ENCODE assay signal across 14 cellular contexts in the genomic region with DNA sequence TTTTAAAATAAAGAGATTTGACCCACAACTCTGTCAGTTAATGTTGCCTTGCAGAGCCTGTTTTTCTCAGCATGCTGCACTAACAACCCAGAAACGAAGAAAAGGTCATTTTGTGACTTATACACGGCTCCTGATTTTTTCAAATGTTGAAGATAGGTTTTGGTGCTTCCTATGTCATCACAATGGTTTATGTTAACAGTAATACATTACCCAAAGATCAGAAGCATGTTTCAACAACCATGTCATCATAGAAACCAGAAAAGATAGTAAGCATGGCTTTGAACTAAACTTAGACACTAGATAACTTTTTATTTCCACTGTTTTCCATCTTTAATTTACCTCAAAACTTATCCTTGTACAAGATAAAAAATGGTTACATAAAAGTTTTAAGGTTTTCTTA. TPM values are rescaled to one million over a fixed set of nuclear protein-coding genes. Genes with fewer than 3 reads are reported as not detected.
A peak's percentile ranks its signal among the peaks of the same experiment; 100 is the strongest.
DNase-seq lines count a peak whose midpoint lies in the region; ATAC-seq and TF ChIP-seq lines count a peak whose summit lies in the region.
"Had no signal": no experiment of that assay in that cellular context is flagged by ENCODE, and none has a peak within 500 bp of the region (broad histone marks: within the 10 kb centered on the region; RNA-seq: fewer than 3 reads in every experiment).

No MANE protein-coding gene starts in this region.

- H3K27me3 ChIP-seq in Caco-2 (replicated peaks; ENCODE audit: control insufficient read depth, insufficient read depth, low read length) (no peaks in the 10 kb centered on the region), gastroesophageal sphincter (no peaks in the 10 kb centered on the region)
- H3K27me3 ChIP-seq: brain microvascular endothelial cell, testis had no signal

- H3K4me3 Mint-ChIP-seq in Caco-2 (ENCODE audit: unreplicated experiment) (peak overlapping the region; percentile 34), progenitor cell of endocrine pancreas (ENCODE audit: low read depth) (no peak overlapping the region)

- intact Hi-C loops in Caco-2 (cut with micrococcal nuclease; ENCODE audit: unreplicated experiment): no loop called here

- peak overlapping the region in 3 of 4 donors; percentile 39 to 57 (median 39) for H3K27ac ChIP-seq in gastroesophageal sphincter
- H3K27ac ChIP-seq: brain microvascular endothelial cell, testis had no signal

- peaks cover 33% of the 10 kb centered on the region for H3K4me1 Mint-ChIP-seq in Caco-2 (ENCODE audit: low read depth, unreplicated experiment)
- peaks cover 24% of the 10 kb centered on the region for H3K4me1 Mint-ChIP-seq in progenitor cell of endocrine pancreas (ENCODE audit: low read depth)

- WGBS in gastroesophageal sphincter (ENCODE audit: low coverage in 1 of 2), 2 donors: 5 to 15% methylated on average over 2 of the region's 2 CpGs

- H3K27me3 Mint-ChIP-seq in Caco-2 (ENCODE audit: insufficient read depth, unreplicated experiment) (no peaks in the 10 kb centered on the region), progenitor cell of endocrine pancreas (no peaks in the 10 kb centered on the region)

- ATAC-seq in gastroesophageal sphincter (no peak), GM19395 (IDR thresholded peaks at IDR 0.05; ENCODE audit: unreplicated experiment) (no peak)

- H3K4me1 ChIP-seq in Caco-2: peaks cover 44% of the 10 kb centered on the region
- peaks cover 0 to 71% (median 17%) of the 10 kb centered on the region in 3 donors for H3K4me1 ChIP-seq in gastroesophageal sphincter

- H3K4me3 ChIP-seq in Caco-2 (ENCODE audit: low read depth, low read length) (no peak overlapping the region), gastroesophageal sphincter (no peak overlapping the region)
- H3K4me3 ChIP-seq: testis had no signal

- no peak for DNase-seq in Caco-2
- peak; percentile 64 for DNase-seq in amniotic epithelial cell (ENCODE audit: low read depth)
- DNase-seq in progenitor cell of endocrine pancreas (ENCODE audit: low spot score, unreplicated experiment): no peak
- DNase-seq in DMS79 treated with DMSO at 0.1 percent for 48 hours (lab: John Stamatoyannopoulos, UW): no peak
- no peak for DNase-seq in NCI-H774 (lab: John Stamatoyannopoulos, UW)
- DNase-seq in UCSD-AML1 (lab: John Stamatoyannopoulos, UW; ENCODE audit: unreplicated experiment): no peak
- DNase-seq: activated gamma-delta T cell; brain microvascular endothelial cell; MV-4-11; NK-92 treated with Interleukin-12 subunit alpha and Interleukin-12 subunit beta, amount 100 ng/mL, for 24 hours; stimulated activated CD4-positive, alpha-beta T cell treated with anti-CD3 and anti-CD28 coated beads, Interleukin-12 subunit alpha, Interleukin-12 subunit beta, amount 100 ng/mL, for 4 hours; testis had no signal

- POLR2A ChIA-PET in Caco-2 (lab: Charles Lee): no interaction called here

- H3K9me3 ChIP-seq in Caco-2 (no peaks in the 10 kb centered on the region), gastroesophageal sphincter (no peaks in the 10 kb centered on the region)
- H3K9me3 ChIP-seq: testis had no signal

- TF ChIP-seq CTCF in Caco-2 (IDR thresholded peaks at IDR 0.05; ENCODE audit: insufficient read depth in 1 of 2, low read depth in 1 of 2, low read length in 1 of 2, severe bottlenecking in 1 of 2, unreplicated experiment in 1 of 2) (no peak), gastroesophageal sphincter (IDR thresholded peaks at IDR 0.05) (no peak), progenitor cell of endocrine pancreas (IDR thresholded peaks at IDR 0.05; ENCODE audit: unreplicated experiment) (no peak)

- TF ChIP-seq POLR2A in gastroesophageal sphincter (IDR thresholded peaks at IDR 0.05): no peak

- H3K9me3 Mint-ChIP-seq in Caco-2 (ENCODE audit: unreplicated experiment) (no peaks in the 10 kb centered on the region), progenitor cell of endocrine pancreas (ENCODE audit: low read depth) (no peaks in the 10 kb centered on the region)

- CTCF ChIA-PET in Caco-2 (lab: Charles Lee): no interaction called here

- H3K27ac Mint-ChIP-seq in Caco-2 (ENCODE audit: unreplicated experiment) (peak overlapping the region; percentile 52), progenitor cell of endocrine pancreas (peak overlapping the region; percentile 62)

- H3K36me3 ChIP-seq in Caco-2 (ENCODE audit: control insufficient read depth, insufficient read depth, low read length) (no peaks in the 10 kb centered on the region; the same call in 1 of the 2 replicates), gastroesophageal sphincter (no peaks in the 10 kb centered on the region)
- H3K36me3 ChIP-seq: brain microvascular endothelial cell had no signal

- TF ChIP-seq EP300 in gastroesophageal sphincter (IDR thresholded peaks at IDR 0.05): no peak

- H3K36me3 Mint-ChIP-seq in Caco-2 (ENCODE audit: insufficient read depth, unreplicated experiment) (peaks cover 1% of the 10 kb centered on the region), progenitor cell of endocrine pancreas (ENCODE audit: insufficient read depth) (peaks cover 1% of the 10 kb centered on the region)

- BruUV-seq in Caco-2 (replicated peaks; lab: Mats Ljungman, UMichigan): no TSS peak

RNA-seq across cellular contexts. Expression of a gene that starts 10.1 kb away (rescaled TPM):
- total RNA-seq in Caco-2 (2022) (32.9 and 34.6 TPM in 2 replicates), gastroesophageal sphincter (100 to 1,000 TPM in 2 of 4 donors, 10 to 100 TPM in 2; 77.9 to 198 (median 113) TPM), progenitor cell of endocrine pancreas (150 and 155 TPM in 2 replicates)
